Comparison of ENCODE assay signal across 2 cellular contexts in the genomic region with DNA sequence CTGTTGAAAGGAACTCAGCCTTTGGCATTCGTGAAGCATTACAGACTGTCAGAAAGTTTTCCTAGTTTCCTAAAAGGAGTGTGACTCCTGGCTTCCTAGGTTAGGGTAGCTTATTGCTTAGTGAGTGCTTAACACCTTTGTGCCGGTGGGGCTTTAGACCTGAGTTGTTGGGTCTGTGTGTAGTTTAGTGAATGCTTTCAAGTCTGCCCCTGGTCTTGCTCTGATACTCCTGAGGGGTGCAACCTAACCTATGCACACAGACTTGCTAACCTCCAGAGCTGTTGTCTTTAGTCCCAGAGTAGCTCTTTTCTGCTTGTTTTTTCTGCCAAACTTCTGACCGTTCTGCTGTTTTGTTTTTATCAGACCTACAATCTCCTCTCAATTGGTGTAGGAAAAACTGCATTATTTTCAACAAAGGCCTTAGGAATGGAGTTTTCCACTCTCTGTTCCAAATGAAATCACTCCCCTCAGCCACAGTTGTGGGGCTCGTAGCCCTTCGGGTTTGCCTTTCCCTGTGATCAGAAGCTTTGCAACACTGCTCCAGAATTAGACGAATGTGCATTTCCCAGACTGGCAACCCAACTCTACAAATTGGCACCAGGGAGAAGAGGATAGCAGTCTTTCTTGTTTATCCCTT.
TF ChIP-seq lines count a peak whose summit lies in the region.

No MANE protein-coding gene starts in this region.

TF ChIP-seq in IMR-90, 13 proteins besides CTCF, POLR2A, EP300 and RAD21:
- TF ChIP-seq MAZ (IDR thresholded peaks at IDR 0.05; ENCODE audit: borderline replicate concordance, low read depth, low read length) (no peak), FOS (IDR thresholded peaks at IDR 0.05; ENCODE audit: low read depth, low read length) (no peak), RFX5 (IDR thresholded peaks at IDR 0.05; ENCODE audit: low read depth, low read length) (no peak), MAFK (IDR thresholded peaks at IDR 0.05; ENCODE audit: low read depth, low read length) (no peak)
- TF ChIP-seq, protein P1, sequence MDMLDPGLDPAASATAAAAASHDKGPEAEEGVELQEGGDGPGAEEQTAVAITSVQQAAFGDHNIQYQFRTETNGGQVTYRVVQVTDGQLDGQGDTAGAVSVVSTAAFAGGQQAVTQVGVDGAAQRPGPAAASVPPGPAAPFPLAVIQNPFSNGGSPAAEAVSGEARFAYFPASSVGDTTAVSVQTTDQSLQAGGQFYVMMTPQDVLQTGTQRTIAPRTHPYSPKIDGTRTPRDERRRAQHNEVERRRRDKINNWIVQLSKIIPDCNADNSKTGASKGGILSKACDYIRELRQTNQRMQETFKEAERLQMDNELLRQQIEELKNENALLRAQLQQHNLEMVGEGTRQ (IDR thresholded peaks at IDR 0.05; ENCODE audit: low read depth, low read length), result no peak

TF ChIP-seq in HepG2, 621 proteins besides CTCF, POLR2A, EP300 and RAD21:
- no peak for TF ChIP-seq ZNF20 (CRISPR knock-in tag; IDR thresholded peaks at IDR 0.05)
- no peak for TF ChIP-seq ZNF569 (CRISPR knock-in tag; IDR thresholded peaks at IDR 0.05; ENCODE audit: borderline replicate concordance)
